In genomic region chr7:80135306-80136104, GRCh38 we compare ENCODE assay signal across 8 cellular contexts. TPM values are rescaled to one million over a fixed set of nuclear protein-coding genes. Genes with fewer than 3 reads are reported as not detected.
DNase-seq lines count a peak whose midpoint lies in the region; ATAC-seq and TF ChIP-seq lines count a peak whose summit lies in the region.

No MANE protein-coding gene starts in this region.

- H3K4me3 Mint-ChIP-seq in activated CD8-positive, alpha-beta memory T cell treated with anti-CD3 and anti-CD28 coated beads, Interleukin-2, amount 10 ng/mL, durations not matched to agents 7 days and 5 days = peak overlapping the region; percentile 16
- peak overlapping the region; percentile 50 to 94 (median 82) for H3K4me3 Mint-ChIP-seq in naive thymus-derived CD4-positive, alpha-beta T cell

- peaks cover 4% of the 10 kb centered on the region for H3K36me3 Mint-ChIP-seq in activated CD8-positive, alpha-beta memory T cell treated with anti-CD3 and anti-CD28 coated beads, Interleukin-2, amount 10 ng/mL, durations not matched to agents 7 days and 5 days
- no peaks in the 10 kb centered on the region for H3K36me3 Mint-ChIP-seq in naive thymus-derived CD4-positive, alpha-beta T cell

- intact Hi-C loops in naive thymus-derived CD4-positive, alpha-beta T cell (cut with micrococcal nuclease) = loop anchor here (1.0 to 10.0 kb wide), 9 partner anchors 29 to 317 kb away; no protein-coding TSS in a partner anchor

- TF ChIP-seq POLR2A in upper lobe of left lung (IDR thresholded peaks at IDR 0.05) = no peak

- 0 to 1% methylated on average over 9 to 45 of the region's 58 CpGs for WGBS in upper lobe of left lung, 2 donors

- peak overlapping the region; percentile 86 for H3K4me3 ChIP-seq in fibroblast of pulmonary artery (replicated peaks; ENCODE audit: low read depth, low read length)
- peak overlapping the region; percentile 30 for H3K4me3 ChIP-seq in naive thymus-derived CD4-positive, alpha-beta T cell (ENCODE audit: low read length)
- peak overlapping the region; percentile 71 to 97 (median 92) for H3K4me3 ChIP-seq in upper lobe of left lung

- CTCF ChIA-PET in activated CD8-positive, alpha-beta memory T cell treated with anti-CD3 and anti-CD28 coated beads, Interleukin-2, amount 10 ng/mL, durations not matched to agents 7 days and 5 days (lab: Charles Lee) = no interaction called here
- CTCF ChIA-PET in naive thymus-derived CD4-positive, alpha-beta T cell (lab: Charles Lee) = interaction anchor here (1.7 kb wide), 1 partner anchor 35 kb away, joined by 3 read pairs; no protein-coding TSS in a partner anchor

- no peak for TF ChIP-seq EP300 in upper lobe of left lung (IDR thresholded peaks at IDR 0.05)

- H3K4me1 Mint-ChIP-seq in activated CD8-positive, alpha-beta memory T cell treated with anti-CD3 and anti-CD28 coated beads, Interleukin-2, amount 10 ng/mL, durations not matched to agents 7 days and 5 days = peaks cover 5% of the 10 kb centered on the region
- H3K4me1 Mint-ChIP-seq in naive thymus-derived CD4-positive, alpha-beta T cell = peaks cover 12 to 45% (median 37%) of the 10 kb centered on the region in 7 donors

- peaks cover 39% of the 10 kb centered on the region for H3K27me3 Mint-ChIP-seq in activated CD8-positive, alpha-beta memory T cell treated with anti-CD3 and anti-CD28 coated beads, Interleukin-2, amount 10 ng/mL, durations not matched to agents 7 days and 5 days
- peaks cover 25 to 65% (median 30%) of the 10 kb centered on the region in 5 donors for H3K27me3 Mint-ChIP-seq in naive thymus-derived CD4-positive, alpha-beta T cell

- no peaks in the 10 kb centered on the region for H3K27me3 ChIP-seq in naive thymus-derived CD4-positive, alpha-beta T cell (ENCODE audit: control insufficient read depth in 2 of 2, insufficient read depth in 2 of 2, low read length in 2 of 2)
- peaks cover 0 to 5% (median 0%) of the 10 kb centered on the region in 4 donors for H3K27me3 ChIP-seq in upper lobe of left lung

- no peaks in the 10 kb centered on the region for H3K36me3 ChIP-seq in naive thymus-derived CD4-positive, alpha-beta T cell (ENCODE audit: control insufficient read depth in 2 of 3, insufficient read depth in 3 of 3, low read length in 3 of 3)
- H3K36me3 ChIP-seq in upper lobe of left lung = no peaks in the 10 kb centered on the region

- TF ChIP-seq CTCF in GM13976 (IDR thresholded peaks at IDR 0.05; ENCODE audit: borderline replicate concordance, control extremely low read depth, extremely low read depth, insufficient read depth, missing control alignments) (no peak), fibroblast of pulmonary artery (IDR thresholded peaks at IDR 0.05; ENCODE audit: low read length, missing control alignments) (no peak), upper lobe of left lung (IDR thresholded peaks at IDR 0.05) (no peak)

- DNase-seq in A172 (ENCODE audit: low spot score) (peak; percentile 40), GM13976 (ENCODE audit: low spot score) (peak; percentile 34), Kasumi-1 (lab: John Stamatoyannopoulos, UW) (peak; percentile 20 to 26), fibroblast of pulmonary artery (ENCODE audit: low read depth) (peak; percentile 29), upper lobe of left lung (peak in 1 of 2 donors; percentile 91)
- no peak for DNase-seq in activated CD8-positive, alpha-beta memory T cell treated with anti-CD3 and anti-CD28 coated beads, Interleukin-2, amount 10 ng/mL, durations not matched to agents 7 days and 5 days
- DNase-seq in naive thymus-derived CD4-positive, alpha-beta T cell = peak in 8 of 9 donors; percentile 17 to 44 (median 25)

- no peak for ATAC-seq in activated CD8-positive, alpha-beta memory T cell treated with anti-CD3 and anti-CD28 coated beads, Interleukin-2, amount 10 ng/mL, durations not matched to agents 7 days and 5 days
- ATAC-seq in naive thymus-derived CD4-positive, alpha-beta T cell = peak; percentile 38
- ATAC-seq in upper lobe of left lung (ENCODE audit: low FRiP score in 2 of 2) (peak; percentile 52 to 77), HG03469 (IDR thresholded peaks at IDR 0.05; ENCODE audit: unreplicated experiment) (no peak)

- peaks cover 0 to 6% of the 10 kb centered on the region in 2 donors for H3K4me1 ChIP-seq in naive thymus-derived CD4-positive, alpha-beta T cell (ENCODE audit: control insufficient read depth in 2 of 2, insufficient read depth in 2 of 2, low read length in 2 of 2)
- H3K4me1 ChIP-seq in upper lobe of left lung = peaks cover 3 to 28% (median 23%) of the 10 kb centered on the region in 4 donors

- H3K27ac ChIP-seq in naive thymus-derived CD4-positive, alpha-beta T cell (ENCODE audit: low read depth, low read length) = peak overlapping the region; percentile 58
- peak overlapping the region; percentile 84 to 96 (median 94) for H3K27ac ChIP-seq in upper lobe of left lung

- no peaks in the 10 kb centered on the region for H3K9me3 ChIP-seq in naive thymus-derived CD4-positive, alpha-beta T cell (ENCODE audit: control insufficient read depth in 2 of 3, low read length in 3 of 3)
- H3K9me3 ChIP-seq in upper lobe of left lung = no peaks in the 10 kb centered on the region

- POLR2A ChIA-PET in naive thymus-derived CD4-positive, alpha-beta T cell (lab: Charles Lee) = interaction anchor here (0.9 kb wide), 1 partner anchor 28 kb away, joined by 4 read pairs; no protein-coding TSS in a partner anchor

- in situ Hi-C loops in GM13976 (cut with MboI; ENCODE audit: low sequenced_read_pairs, unreplicated experiment) = no loop called here

- peaks cover 2% of the 10 kb centered on the region for H3K9me3 Mint-ChIP-seq in activated CD8-positive, alpha-beta memory T cell treated with anti-CD3 and anti-CD28 coated beads, Interleukin-2, amount 10 ng/mL, durations not matched to agents 7 days and 5 days (ENCODE audit: low read depth)
- peaks cover 0 to 2% (median 0%) of the 10 kb centered on the region in 11 donors for H3K9me3 Mint-ChIP-seq in naive thymus-derived CD4-positive, alpha-beta T cell

- no peak overlapping the region for H3K27ac Mint-ChIP-seq in activated CD8-positive, alpha-beta memory T cell treated with anti-CD3 and anti-CD28 coated beads, Interleukin-2, amount 10 ng/mL, durations not matched to agents 7 days and 5 days
- H3K27ac Mint-ChIP-seq in naive thymus-derived CD4-positive, alpha-beta T cell = peak overlapping the region in 8 of 9 donors; percentile 7 to 85 (median 59)

RNA-seq across cellular contexts. Expression of gene GNAI1, which starts 0.9 kb away (rescaled TPM):
- 51.4 and 55.1 TPM in 2 replicates for total RNA-seq in A172 (2014; rRNA removed; shearing (Covaris generic))
- total RNA-seq in activated CD8-positive, alpha-beta memory T cell treated with anti-CD3 and anti-CD28 coated beads, Interleukin-2, amount 10 ng/mL, durations not matched to agents 7 days and 5 days = 1 to 10 TPM in 1 of 2 experiments, not detected in 1; 1.1 TPM
- 1 to 10 TPM in 4 of 5 experiments, under 1 TPM in 1; 0.60 to 3.4 (median 2.4) TPM for total RNA-seq in naive thymus-derived CD4-positive, alpha-beta T cell
- 1 to 10 TPM; 6.7 to 9.7 TPM for polyA plus RNA-seq in naive thymus-derived CD4-positive, alpha-beta T cell
- total RNA-seq in upper lobe of left lung = 10 to 100 TPM; 16.7 to 26.6 (median 21.5) TPM

Comparison
In these comparisons a context has a peak if more than half of its experiments do, and no peak if none do; other contexts are left out.
1. ATAC-seq: peak in naive thymus-derived CD4-positive, alpha-beta T cell (single experiment) and upper lobe of left lung (2 of 2); none in activated CD8-positive, alpha-beta memory T cell treated with anti-CD3 and anti-CD28 coated beads, Interleukin-2, amount 10 ng/mL, durations not matched to agents 7 days and 5 days (single experiment) and HG03469 (single experiment).
2. H3K4me3 ChIP-seq: peak in every context shown above with its lines; median percentile 92 in upper lobe of left lung; 86 in fibroblast of pulmonary artery; 30 in naive thymus-derived CD4-positive, alpha-beta T cell.
3. RNA of gene GNAI1, which starts 0.9 kb away (total RNA-seq): 51.4 to 55.1 TPM in A172 and 16.7 to 26.6 TPM in upper lobe of left lung; 0.60 to 3.4 TPM in naive thymus-derived CD4-positive, alpha-beta T cell and 1.1 TPM in activated CD8-positive, alpha-beta memory T cell treated with anti-CD3 and anti-CD28 coated beads, Interleukin-2, amount 10 ng/mL, durations not matched to agents 7 days and 5 days; every median in the first group is over 4 times any median in the second.